8 cellular contexts compared by ENCODE assay signal in genomic region chr21:41926807-41927171, GRCh38. TPM values are rescaled to one million over a fixed set of nuclear protein-coding genes. Genes with fewer than 3 reads are reported as not detected.
DNase-seq lines count a peak whose midpoint lies in the region; ATAC-seq and TF ChIP-seq lines count a peak whose summit lies in the region.

No MANE protein-coding gene starts in this region.

- H3K27me3 Mint-ChIP-seq in stimulated activated naive CD8-positive, alpha-beta T cell treated with anti-CD3 and anti-CD28 coated beads, Interleukin-15, Interleukin-2, amounts not matched to agents 100 ng/mL and 50 ng/mL, for 24 hours: no peaks in the 10 kb centered on the region

- TF ChIP-seq CTCF in ascending aorta (IDR thresholded peaks at IDR 0.05) (no peak), GM13976 (IDR thresholded peaks at IDR 0.05; ENCODE audit: borderline replicate concordance, control extremely low read depth, extremely low read depth, insufficient read depth, missing control alignments) (no peak)

- H3K27ac Mint-ChIP-seq in stimulated activated naive CD8-positive, alpha-beta T cell treated with anti-CD3 and anti-CD28 coated beads, Interleukin-15, Interleukin-2, amounts not matched to agents 100 ng/mL and 50 ng/mL, for 24 hours: peak overlapping the region; percentile 98

- H3K4me3 ChIP-seq in ascending aorta (peak overlapping the region; percentile 39 to 58), mucosa of rectum (ENCODE audit: low read length in 2 of 2) (peak overlapping the region; percentile 83 to 85)

- H3K36me3 Mint-ChIP-seq in stimulated activated naive CD8-positive, alpha-beta T cell treated with anti-CD3 and anti-CD28 coated beads, Interleukin-15, Interleukin-2, amounts not matched to agents 100 ng/mL and 50 ng/mL, for 24 hours (ENCODE audit: low read depth): no peaks in the 10 kb centered on the region

- peak overlapping the region; percentile 83 for H3K9ac ChIP-seq in mucosa of rectum (ENCODE audit: low read depth in 1 of 2, low read length in 2 of 2)

- H3K27ac ChIP-seq in ascending aorta: peak overlapping the region; percentile 92 to 97
- peak overlapping the region; percentile 91 to 92 for H3K27ac ChIP-seq in mucosa of rectum (ENCODE audit: low read depth in 2 of 2, low read length in 2 of 2)

- H3K9me3 Mint-ChIP-seq in stimulated activated naive CD8-positive, alpha-beta T cell treated with anti-CD3 and anti-CD28 coated beads, Interleukin-15, Interleukin-2, amounts not matched to agents 100 ng/mL and 50 ng/mL, for 24 hours: no peaks in the 10 kb centered on the region

- H3K36me3 ChIP-seq in ascending aorta: no peaks in the 10 kb centered on the region
- no peaks in the 10 kb centered on the region for H3K36me3 ChIP-seq in mucosa of rectum (ENCODE audit: control insufficient read depth in 2 of 2, insufficient read depth in 2 of 2, low read length in 2 of 2)

- H3K9me3 ChIP-seq in ascending aorta (no peaks in the 10 kb centered on the region), mucosa of rectum (ENCODE audit: control insufficient read depth in 2 of 2, low read length in 2 of 2) (no peaks in the 10 kb centered on the region)

- intact Hi-C loops in ascending aorta (cut with DNase I): loop anchor here (10.0 kb wide), 1 partner anchor 168 kb away; no protein-coding TSS in a partner anchor

- peak overlapping the region; percentile 87 for H3K4me3 Mint-ChIP-seq in stimulated activated naive CD8-positive, alpha-beta T cell treated with anti-CD3 and anti-CD28 coated beads, Interleukin-15, Interleukin-2, amounts not matched to agents 100 ng/mL and 50 ng/mL, for 24 hours

- in situ Hi-C loops in GM13976 (cut with MboI; ENCODE audit: low sequenced_read_pairs, unreplicated experiment): no loop called here

- no peaks in the 10 kb centered on the region for H3K27me3 ChIP-seq in ascending aorta
- no peaks in the 10 kb centered on the region for H3K27me3 ChIP-seq in mucosa of rectum (ENCODE audit: control insufficient read depth in 2 of 2, insufficient read depth in 2 of 2, low read length in 2 of 2)

- DNase-seq in stimulated activated naive CD8-positive, alpha-beta T cell treated with anti-CD3 and anti-CD28 coated beads, Interleukin-15, Interleukin-2, amounts not matched to agents 100 U/mL and 50 U/mL, for 24 hours: no peak
- no peak for DNase-seq in ascending aorta (ENCODE audit: low spot score in 2 of 2)
- DNase-seq in GM13976 (ENCODE audit: low spot score): no peak

- H3K4me1 ChIP-seq in ascending aorta (peaks cover 12 to 35% of the 10 kb centered on the region in 2 donors), mucosa of rectum (ENCODE audit: control insufficient read depth in 2 of 2, insufficient read depth in 2 of 2, low read length in 2 of 2) (peaks cover 12 to 18% of the 10 kb centered on the region in 2 donors)

- no peak for ATAC-seq in stimulated activated naive CD8-positive, alpha-beta T cell treated with anti-CD3 and anti-CD28 coated beads, Interleukin-15, Interleukin-2, amounts not matched to agents 100 U/mL and 50 U/mL, for 24 hours
- ATAC-seq in HG03280 (IDR thresholded peaks at IDR 0.05; ENCODE audit: unreplicated experiment): no peak
- no peak for ATAC-seq in HG03432 (IDR thresholded peaks at IDR 0.05; ENCODE audit: unreplicated experiment)
- ATAC-seq in HG02870 (IDR thresholded peaks at IDR 0.05; ENCODE audit: unreplicated experiment): no peak

- peaks cover 73% of the 10 kb centered on the region for H3K4me1 Mint-ChIP-seq in stimulated activated naive CD8-positive, alpha-beta T cell treated with anti-CD3 and anti-CD28 coated beads, Interleukin-15, Interleukin-2, amounts not matched to agents 100 ng/mL and 50 ng/mL, for 24 hours (ENCODE audit: low read depth)

RNA-seq across cellular contexts. Expression of gene C2CD2, which starts 27.0 kb away (rescaled TPM):
- total RNA-seq in ascending aorta: 45.0 TPM

RNA-seq across cellular contexts. Expression of gene PRDM15, which starts 47.6 kb away (rescaled TPM):
- 20.5 TPM for total RNA-seq in ascending aorta
